32 cellular contexts compared by ENCODE assay signal in genomic region chrX:132107291-132107690, GRCh38. TPM values are rescaled to one million over a fixed set of nuclear protein-coding genes. Genes with fewer than 3 reads are reported as not detected.
"Had no signal": no experiment of that assay in that cellular context is flagged by ENCODE, and none has a peak within 500 bp of the region (broad histone marks: within the 10 kb centered on the region; RNA-seq: fewer than 3 reads in every experiment).

No MANE protein-coding gene starts in this region.

- H3K4me3 ChIP-seq: neural progenitor cell, ovary, psoas muscle, right lobe of liver, sigmoid colon, stomach, thoracic aorta, thyroid gland, tibial nerve, upper lobe of right lung, vagina had no signal

- H3K9me3 Mint-ChIP-seq: naive thymus-derived CD4-positive, alpha-beta T cell; natural killer cell; nephron; stimulated activated effector memory CD8-positive, alpha-beta T cell treated with anti-CD3 and anti-CD28 coated beads, Interleukin-12 subunit alpha, Interleukin-12 subunit beta, amount 100 ng/mL, for 72 hours; stimulated activated naive B cell treated with anti-CD40 and anti-IgM and Interleukin-4, amounts not matched to agents 10 μg/mL and 1 μg/mL and 100 μg/mL, for 72 hours; stimulated activated naive CD8-positive, alpha-beta T cell treated with anti-CD3 and anti-CD28 coated beads, Interleukin-15, Interleukin-2, amounts not matched to agents 100 ng/mL and 50 ng/mL, for 24 hours; type B pancreatic cell had no signal

- H3K36me3 ChIP-seq: neural progenitor cell, neutrophil, ovary, right lobe of liver, sigmoid colon, stomach, thoracic aorta, thyroid gland, tibial nerve, upper lobe of right lung, vagina had no signal

- H3K9me3 ChIP-seq: neutrophil, ovary, psoas muscle, right lobe of liver, sigmoid colon, stomach, thoracic aorta, thyroid gland, tibial nerve, upper lobe of right lung, vagina had no signal

- H3K27me3 ChIP-seq: neural progenitor cell, neutrophil, ovary, right lobe of liver, sigmoid colon, stomach, thyroid gland, upper lobe of right lung, vagina had no signal

- DNase-seq: naive thymus-derived CD4-positive, alpha-beta T cell; natural killer cell; nucleus accumbens; ovary; posterior cingulate gyrus; psoas muscle; right cardiac atrium; right lobe of liver; sigmoid colon; small intestine; stimulated activated CD4-positive, alpha-beta T cell treated with anti-CD3 and anti-CD28 coated beads, Interleukin-15, amount 100 ng/mL, for 24 hours; stimulated activated CD4-positive, alpha-beta T cell treated with anti-CD3 and anti-CD28 coated beads, Interleukin-2, amount 100 ng/mL, for 24 hours; stimulated activated CD4-positive, alpha-beta T cell treated with anti-CD3 and anti-CD28 coated beads, Interleukin-2, amount 100 ng/mL, for 48 hours; stimulated activated CD4-positive, alpha-beta T cell treated with anti-CD3 and anti-CD28 coated beads, Interleukin-4, amount 100 ng/mL, for 24 hours; stimulated activated naive B cell treated with anti-CD40 and anti-IgM and Interleukin-4, amounts not matched to agents 10 μg/mL and 1 μg/mL and 100 μg/mL, for 72 hours; stimulated activated naive CD4-positive, alpha-beta T cell treated with Interleukin-2 at 50 U/mL for 16 hours; stomach; thyroid gland; upper lobe of right lung had no signal

- H3K36me3 Mint-ChIP-seq: naive thymus-derived CD4-positive, alpha-beta T cell; natural killer cell; neural progenitor cell; stimulated activated effector memory CD8-positive, alpha-beta T cell treated with anti-CD3 and anti-CD28 coated beads, Interleukin-12 subunit alpha, Interleukin-12 subunit beta, amount 100 ng/mL, for 72 hours; stimulated activated naive B cell treated with anti-CD40 and anti-IgM and Interleukin-4, amounts not matched to agents 10 μg/mL and 1 μg/mL and 100 μg/mL, for 72 hours; type B pancreatic cell had no signal

- H3K4me3 Mint-ChIP-seq: naive thymus-derived CD4-positive, alpha-beta T cell; natural killer cell; nephron; neural progenitor cell; stimulated activated effector memory CD8-positive, alpha-beta T cell treated with anti-CD3 and anti-CD28 coated beads, Interleukin-12 subunit alpha, Interleukin-12 subunit beta, amount 100 ng/mL, for 72 hours; stimulated activated naive B cell treated with anti-CD40 and anti-IgM and Interleukin-4, amounts not matched to agents 10 μg/mL and 1 μg/mL and 100 μg/mL, for 72 hours; stimulated activated naive CD8-positive, alpha-beta T cell treated with anti-CD3 and anti-CD28 coated beads, Interleukin-15, Interleukin-2, amounts not matched to agents 100 ng/mL and 50 ng/mL, for 24 hours; type B pancreatic cell had no signal

- H3K27ac ChIP-seq: neural progenitor cell, neutrophil, ovary, parathyroid adenoma, psoas muscle, right lobe of liver, sigmoid colon, stomach, thyroid gland, tibial nerve, upper lobe of right lung, vagina had no signal

- H3K4me1 ChIP-seq: parathyroid adenoma, psoas muscle, right lobe of liver, sigmoid colon, stomach, thyroid gland, tibial nerve, upper lobe of right lung, vagina had no signal

- H3K27ac Mint-ChIP-seq: naive thymus-derived CD4-positive, alpha-beta T cell; natural killer cell; nephron; neural progenitor cell; progenitor cell of endocrine pancreas; stimulated activated effector memory CD8-positive, alpha-beta T cell treated with anti-CD3 and anti-CD28 coated beads, Interleukin-12 subunit alpha, Interleukin-12 subunit beta, amount 100 ng/mL, for 72 hours; stimulated activated naive B cell treated with anti-CD40 and anti-IgM and Interleukin-4, amounts not matched to agents 10 μg/mL and 1 μg/mL and 100 μg/mL, for 72 hours; stimulated activated naive CD8-positive, alpha-beta T cell treated with anti-CD3 and anti-CD28 coated beads, Interleukin-15, Interleukin-2, amounts not matched to agents 100 ng/mL and 50 ng/mL, for 24 hours; type B pancreatic cell had no signal

- H3K4me1 Mint-ChIP-seq: naive thymus-derived CD4-positive, alpha-beta T cell; natural killer cell; nephron; stimulated activated effector memory CD8-positive, alpha-beta T cell treated with anti-CD3 and anti-CD28 coated beads, Interleukin-12 subunit alpha, Interleukin-12 subunit beta, amount 100 ng/mL, for 72 hours; stimulated activated naive B cell treated with anti-CD40 and anti-IgM and Interleukin-4, amounts not matched to agents 10 μg/mL and 1 μg/mL and 100 μg/mL, for 72 hours had no signal

- H3K27me3 Mint-ChIP-seq: stimulated activated naive B cell treated with anti-CD40 and anti-IgM and Interleukin-4, amounts not matched to agents 10 μg/mL and 1 μg/mL and 100 μg/mL, for 72 hours; stimulated activated naive CD8-positive, alpha-beta T cell treated with anti-CD3 and anti-CD28 coated beads, Interleukin-15, Interleukin-2, amounts not matched to agents 100 ng/mL and 50 ng/mL, for 24 hours; type B pancreatic cell had no signal

RNA-seq across cellular contexts. Expression of gene FRMD7, which starts 20.5 kb away (rescaled TPM):
- total RNA-seq: naive thymus-derived CD4-positive, alpha-beta T cell; natural killer cell; omental fat pad; progenitor cell of endocrine pancreas; renal cortical epithelial cell; right cardiac atrium; stomach; thyroid gland; tibial nerve; upper lobe of right lung; vagina had no signal
